In the genomic region with DNA sequence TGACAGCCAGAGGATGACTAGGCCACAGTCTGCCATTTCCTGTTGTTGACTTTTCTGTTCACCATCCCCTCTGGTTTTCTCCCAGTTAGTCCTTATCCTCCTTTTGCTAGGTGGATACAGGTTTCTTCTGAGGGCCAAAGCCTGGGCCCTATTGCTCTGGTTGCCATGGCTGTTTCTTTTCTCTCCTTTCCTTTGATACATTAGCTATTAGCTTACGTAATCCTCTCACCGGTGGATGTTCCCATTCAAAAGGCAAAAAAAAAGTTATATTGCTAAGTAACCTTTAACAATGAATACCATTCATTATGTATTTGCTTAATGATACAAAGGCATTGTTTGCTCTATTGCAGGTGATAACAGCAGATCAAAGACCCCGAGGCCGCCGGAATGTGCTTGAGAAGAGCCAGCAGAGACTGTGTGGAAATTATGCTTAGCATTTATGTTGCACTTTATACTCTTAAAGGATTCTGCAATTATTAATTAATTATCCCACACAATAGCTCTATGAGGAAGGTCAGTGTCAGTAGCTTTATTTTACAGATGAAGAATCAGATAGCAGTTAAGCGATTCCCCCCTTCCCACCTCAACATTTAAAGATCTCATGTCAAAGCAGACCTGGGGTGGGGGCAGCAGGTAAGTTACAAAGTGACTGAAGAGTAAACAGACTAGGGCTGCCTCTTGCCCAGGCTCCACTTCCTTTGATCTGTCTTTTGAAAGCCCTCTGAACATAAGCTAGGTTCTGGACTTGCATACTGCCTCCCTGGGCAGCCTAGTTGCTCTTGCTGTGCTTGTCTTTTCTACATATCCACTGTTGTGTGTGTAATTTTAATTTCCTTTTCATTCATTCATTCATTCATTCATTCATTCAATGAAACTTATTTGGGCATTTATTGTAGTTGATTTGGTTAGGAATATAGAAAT, we compare ENCODE assay signal across 14 cellular contexts. TPM values are rescaled to one million over a fixed set of nuclear protein-coding genes. Genes with fewer than 3 reads are reported as not detected.
DNase-seq lines count a peak whose midpoint lies in the region; ATAC-seq and TF ChIP-seq lines count a peak whose summit lies in the region.
"Had no signal": no experiment of that assay in that cellular context is flagged by ENCODE, and none has a peak within 500 bp of the region (broad histone marks: within the 10 kb centered on the region; RNA-seq: fewer than 3 reads in every experiment).

No MANE protein-coding gene starts in this region.

- H2BK12ac ChIP-seq in H9 (ENCODE audit: insufficient read length, low read depth, low read length): peak overlapping the region; percentile 14

- CTCF ChIA-PET in OCI-LY7 (lab: Charles Lee; ENCODE audit: unreplicated experiment): no interaction called here

- H3K4ac ChIP-seq in H9 (ENCODE audit: low read depth, low read length): no peak overlapping the region

- H2BK15ac ChIP-seq in H9 (ENCODE audit: low read depth, low read length): no peak overlapping the region; the same call in 1 of the 2 replicates

- no TSS peak for BruUV-seq in OCI-LY7 (replicated peaks; lab: Mats Ljungman, UMichigan)

- H4K20me1 ChIP-seq in H9 (ENCODE audit: control insufficient read depth, insufficient read depth, insufficient read length) (no peaks in the 10 kb centered on the region), OCI-LY7 (ENCODE audit: insufficient read depth, low read length) (no peaks in the 10 kb centered on the region)
- H4K20me1 ChIP-seq: BLaER1 had no signal

- WGBS in H9 (ENCODE audit: extremely low coverage, insufficient read length, low lambda C conversion rate): no CpG with 5 or more reads among the region's 6 CpGs
- WGBS in suprapubic skin: 72% methylated on average over 6 of the region's 6 CpGs

- H3K9ac ChIP-seq in H9 (ENCODE audit: extremely low read depth, insufficient read length, low read length): no peak overlapping the region
- H3K9ac ChIP-seq: BLaER1 had no signal

- no peak overlapping the region for H2BK120ac ChIP-seq in H9 (ENCODE audit: low read depth, low read length, poor library complexity, severe bottlenecking)

- no peak overlapping the region for H3K23ac ChIP-seq in H9 (ENCODE audit: insufficient read length, low read depth, low read length)

- no peak overlapping the region for H3K56ac ChIP-seq in H9 (ENCODE audit: insufficient read length, low read depth, low read length)

- H4K91ac ChIP-seq in H9 (ENCODE audit: insufficient read length, low read depth, low read length): no peak overlapping the region

- H3K4me2 ChIP-seq in H9 (ENCODE audit: insufficient read depth, insufficient read length, low read length) (no peak overlapping the region), OCI-LY7 (ENCODE audit: low read length) (no peak overlapping the region)
- H3K4me2 ChIP-seq: BLaER1 had no signal

- no peak overlapping the region for H3T11ph ChIP-seq in H9 (ENCODE audit: low read length)

- H2BK5ac ChIP-seq in H9 (ENCODE audit: insufficient read length, low read length): no peak overlapping the region

- TF ChIP-seq EP300 in suprapubic skin (IDR thresholded peaks at IDR 0.05): no peak

- peaks cover 13 to 29% (median 23%) of the 10 kb centered on the region in 4 donors for H3K4me1 Mint-ChIP-seq in CD4-positive, CD25-positive, alpha-beta regulatory T cell
- peaks cover 21 to 23% of the 10 kb centered on the region in 2 experiments for H3K4me1 Mint-ChIP-seq in H9

- H2BK20ac ChIP-seq in H9 (ENCODE audit: low read depth, low read length, poor library complexity, severe bottlenecking): no peak overlapping the region

- no peak overlapping the region for H4K5ac ChIP-seq in H9 (ENCODE audit: insufficient read length, low read depth, low read length)

- H3K18ac ChIP-seq in H9 (ENCODE audit: insufficient read length, low read depth, low read length): no peak overlapping the region

- no peak overlapping the region for H4K8ac ChIP-seq in H9 (replicated peaks; ENCODE audit: insufficient read length, low read depth, low read length)

- no peaks in the 10 kb centered on the region for H3K36me3 Mint-ChIP-seq in CD4-positive, CD25-positive, alpha-beta regulatory T cell
- H3K36me3 Mint-ChIP-seq in H9 (ENCODE audit: insufficient read depth in 1 of 3, low read depth in 3 of 3): no peaks in the 10 kb centered on the region

- no peaks in the 10 kb centered on the region for H3K27me3 ChIP-seq in CD4-positive, CD25-positive, alpha-beta regulatory T cell (ENCODE audit: control insufficient read depth, insufficient read depth, low read length)
- H3K27me3 ChIP-seq in H9 (ENCODE audit: insufficient read depth, low read length) (no peaks in the 10 kb centered on the region), left lung (no peaks in the 10 kb centered on the region), suprapubic skin (no peaks in the 10 kb centered on the region)
- H3K27me3 ChIP-seq: BLaER1 had no signal

- H3K4me3 ChIP-seq in CD4-positive, CD25-positive, alpha-beta regulatory T cell (ENCODE audit: low read depth, low read length): no peak overlapping the region
- H3K4me3 ChIP-seq in OCI-LY7 (ENCODE audit: low read depth, low read length, poor library complexity, severe bottlenecking) (no peak overlapping the region), left lung (no peak overlapping the region), suprapubic skin (no peak overlapping the region)
- H3K4me3 ChIP-seq: BLaER1 had no signal

- no peaks in the 10 kb centered on the region for H3K4me1 ChIP-seq in CD4-positive, CD25-positive, alpha-beta regulatory T cell (ENCODE audit: control insufficient read depth, insufficient read depth, low read length, poor library complexity, severe bottlenecking)
- H3K4me1 ChIP-seq in H9 (ENCODE audit: insufficient read depth, low read length): peaks cover 2% of the 10 kb centered on the region; the same call in 1 of the 2 replicates
- H3K4me1 ChIP-seq in OCI-LY7 (ENCODE audit: insufficient read depth, low read length, poor library complexity, severe bottlenecking): peaks cover 11% of the 10 kb centered on the region
- peaks cover 0 to 3% of the 10 kb centered on the region in 2 donors for H3K4me1 ChIP-seq in left lung
- H3K4me1 ChIP-seq in suprapubic skin: peaks cover 3% of the 10 kb centered on the region

- H3K79me1 ChIP-seq in H9 (ENCODE audit: insufficient read depth, low read depth, low read length, poor library complexity, severe bottlenecking): no peaks in the 10 kb centered on the region

- no peak overlapping the region for H3K27ac ChIP-seq in CD4-positive, CD25-positive, alpha-beta regulatory T cell (ENCODE audit: insufficient read depth, low read length, poor library complexity, severe bottlenecking)
- H3K27ac ChIP-seq in H9 (ENCODE audit: insufficient read length, low read depth, low read length) (no peak overlapping the region), OCI-LY7 (ENCODE audit: low read depth, low read length, poor library complexity, severe bottlenecking) (no peak overlapping the region), left lung (no peak overlapping the region), suprapubic skin (no peak overlapping the region)
- H3K27ac ChIP-seq: BLaER1 had no signal

- peak overlapping the region in 2 of 3 donors; percentile 21 to 58 for H3K27ac Mint-ChIP-seq in CD4-positive, CD25-positive, alpha-beta regulatory T cell
- peak overlapping the region in 2 of 3 experiments; percentile 33 to 72; a peak in 2 of 7 replicates for H3K27ac Mint-ChIP-seq in H9

- H3K36me3 ChIP-seq in CD4-positive, CD25-positive, alpha-beta regulatory T cell (ENCODE audit: control insufficient read depth, insufficient read depth, low read length): no peaks in the 10 kb centered on the region
- H3K36me3 ChIP-seq in OCI-LY7 (ENCODE audit: insufficient read depth, low read length) (no peaks in the 10 kb centered on the region), left lung (no peaks in the 10 kb centered on the region), suprapubic skin (no peaks in the 10 kb centered on the region)
- H3K36me3 ChIP-seq: BLaER1 had no signal

- no peak overlapping the region for H2AK5ac ChIP-seq in H9 (ENCODE audit: insufficient read length, low read length)

- no peaks in the 10 kb centered on the region for H3K27me3 Mint-ChIP-seq in CD4-positive, CD25-positive, alpha-beta regulatory T cell
- H3K27me3 Mint-ChIP-seq in H9 (ENCODE audit: low read depth): no peaks in the 10 kb centered on the region; the same call in 1 of the 2 replicates

- intact Hi-C loops in OCI-LY7 (cut with micrococcal nuclease; ENCODE audit: unreplicated experiment): loop anchor here (10.0 kb wide), 1 partner anchor 1226 kb away; no protein-coding TSS in a partner anchor
- intact Hi-C loops in left lung (cut with DNase I): loop anchor here in 1 of 2 donors (5.0 kb wide), 1 partner anchor 204 kb away; no protein-coding TSS in a partner anchor

- H2AFZ ChIP-seq in H9 (ENCODE audit: low read length) (no peak overlapping the region), OCI-LY7 (ENCODE audit: low read length) (peak overlapping the region; percentile 6; the same call in 1 of the 2 replicates)

- no peaks in the 10 kb centered on the region for H3K9me2 ChIP-seq in OCI-LY7 (ENCODE audit: insufficient read depth, low read length)

- H3K4me3 Mint-ChIP-seq in CD4-positive, CD25-positive, alpha-beta regulatory T cell: no peak overlapping the region
- no peak overlapping the region for H3K4me3 Mint-ChIP-seq in H9

- POLR2A ChIA-PET in OCI-LY7 (lab: Charles Lee): interaction anchor here (0.6 to 2.9 kb wide), 7 partner anchors 9 to 517 kb away, joined by 3 to 10 read pairs (median 3); no protein-coding TSS in a partner anchor

- TF ChIP-seq CTCF in H9 (conservative IDR thresholded peaks at IDR 0.05) (no peak), OCI-LY7 (conservative IDR thresholded peaks at IDR 0.05; ENCODE audit: low read length) (no peak), left lung (IDR thresholded peaks at IDR 0.05) (no peak), suprapubic skin (IDR thresholded peaks at IDR 0.05) (no peak)

- peaks cover 0 to 4% (median 0%) of the 10 kb centered on the region in 7 donors for H3K9me3 Mint-ChIP-seq in CD4-positive, CD25-positive, alpha-beta regulatory T cell
- no peaks in the 10 kb centered on the region for H3K9me3 Mint-ChIP-seq in H9

- H3K23me2 ChIP-seq in H9 (ENCODE audit: insufficient read length, low read depth, low read length, poor library complexity, severe bottlenecking): peaks cover 4% of the 10 kb centered on the region

- no peak for ATAC-seq in CD4-positive, CD25-positive, alpha-beta regulatory T cell (ENCODE audit: low read depth in 2 of 2)
- peak; percentile 58 for ATAC-seq in left lung
- no peak for ATAC-seq in GM21528 (IDR thresholded peaks at IDR 0.05; ENCODE audit: low FRiP score, unreplicated experiment)
- ATAC-seq in HG02678 (IDR thresholded peaks at IDR 0.05; ENCODE audit: unreplicated experiment): no peak
- ATAC-seq: stimulated activated naive CD8-positive, alpha-beta T cell treated with anti-CD3 and anti-CD28 coated beads, Interleukin-15, Interleukin-2, amounts not matched to agents 100 U/mL and 50 U/mL, for 24 hours had no signal

- no peaks in the 10 kb centered on the region for H3K9me3 ChIP-seq in CD4-positive, CD25-positive, alpha-beta regulatory T cell (ENCODE audit: control insufficient read depth in 2 of 2, low read length in 2 of 2)
- H3K9me3 ChIP-seq in H9 (ENCODE audit: control insufficient read depth, low read depth, low read length) (no peaks in the 10 kb centered on the region), OCI-LY7 (ENCODE audit: low read length) (no peaks in the 10 kb centered on the region), left lung (no peaks in the 10 kb centered on the region), suprapubic skin (no peaks in the 10 kb centered on the region)
- H3K9me3 ChIP-seq: BLaER1 had no signal

- DNase-seq in CD4-positive, CD25-positive, alpha-beta regulatory T cell: peak in 1 of 3 donors; percentile 28
- DNase-seq in H9 (no peak), OCI-LY7 (ENCODE audit: low spot score) (no peak), left lung (no peak), suprapubic skin (ENCODE audit: low spot score in 2 of 2) (no peak), NCI-H128 (lab: John Stamatoyannopoulos, UW; ENCODE audit: unreplicated experiment) (no peak)
- DNase-seq: hippocampal formation; midbrain; NCI-H187; stimulated activated CD4-positive, alpha-beta T cell treated with anti-CD3 and anti-CD28 coated beads, Interleukin-4, amount 100 ng/mL, for 24 hours; stimulated activated naive CD8-positive, alpha-beta T cell treated with anti-CD3 and anti-CD28 coated beads, Interleukin-15, Interleukin-2, amounts not matched to agents 100 U/mL and 50 U/mL, for 24 hours had no signal

- TF ChIP-seq POLR2A in suprapubic skin (IDR thresholded peaks at IDR 0.05): no peak

- no peaks in the 10 kb centered on the region for H3K79me2 ChIP-seq in H9 (ENCODE audit: insufficient read depth, low read length)
- H3K79me2 ChIP-seq in OCI-LY7 (ENCODE audit: insufficient read depth, low read depth, low read length): no peaks in the 10 kb centered on the region

- H3K14ac ChIP-seq in H9 (ENCODE audit: insufficient read depth, low read length): no peak overlapping the region

RNA-seq across cellular contexts. Expression of gene TFB1M, which starts 14.5 kb away (rescaled TPM):
- total RNA-seq in CD4-positive, CD25-positive, alpha-beta regulatory T cell: 17.7 TPM
- polyA plus RNA-seq in CD4-positive, CD25-positive, alpha-beta regulatory T cell: 10 to 100 TPM; 10.5 to 26.5 (median 18.3) TPM
- total RNA-seq in H9 (2021) (28.6 and 31.5 TPM in 2 replicates), OCI-LY7 (2022) (52.8 and 62.8 TPM in 2 replicates), left lung (10 to 100 TPM; 20.6 to 21.0 TPM), suprapubic skin (10 to 100 TPM in 3 of 4 donors, 1 to 10 TPM in 1; 6.7 to 20.3 (median 14.9) TPM)
- 33.0 and 34.8 TPM in 2 replicates for total RNA-seq in OCI-LY7 (2014; rRNA removed; shearing (Covaris generic))
